ENCODE assay signal across 32 cellular contexts in genomic region chr14:51621654-51622053, GRCh38. TPM values are rescaled to one million over a fixed set of nuclear protein-coding genes. Genes with fewer than 3 reads are reported as not detected.
A peak's percentile ranks its signal among the peaks of the same experiment; 100 is the strongest.
DNase-seq lines count a peak whose midpoint lies in the region; ATAC-seq, FAIRE-seq and TF ChIP-seq lines count a peak whose summit lies in the region.
"Had no signal": no experiment of that assay in that cellular context is flagged by ENCODE, and none has a peak within 500 bp of the region (broad histone marks: within the 10 kb centered on the region; RNA-seq: fewer than 3 reads in every experiment).

No MANE protein-coding gene starts in this region.

- TF ChIP-seq EP300 in GM12878 (IDR thresholded peaks at IDR 0.05; ENCODE audit: borderline replicate concordance in 1 of 2, control insufficient read depth in 1 of 2, low read depth in 2 of 2, low read length in 2 of 2) = no peak

- intact Hi-C loops in GM12878 (cut with micrococcal nuclease; ENCODE audit: unreplicated experiment) = no loop called here

- H3K36me3 ChIP-seq in GM12878 (ENCODE audit: control insufficient read depth in 2 of 2, insufficient read depth in 2 of 2, low read length in 1 of 2) = no peaks in the 10 kb centered on the region
- H3K36me3 ChIP-seq: BE2C, cardiac muscle cell, MG63, sigmoid colon, tibial nerve had no signal

- BruUV-seq in GM12878 (replicated peaks; lab: Mats Ljungman, UMichigan) = no TSS peak

- H3K79me2 ChIP-seq in GM12878 (ENCODE audit: control insufficient read depth, insufficient read depth, low read length) = no peaks in the 10 kb centered on the region

- 22% methylated on average over 2 of the region's 2 CpGs for WGBS in GM12878 (ENCODE audit: insufficient coverage, insufficient replicate concordance, low lambda C conversion rate, missing lambda C conversion rate)

- TF ChIP-seq CTCF in GM12878 (IDR thresholded peaks at IDR 0.05 in 2 of 3, conservative IDR thresholded peaks at IDR 0.05 in 1 of 3; ENCODE audit: control insufficient read depth in 2 of 3, extremely low read depth in 1 of 3, insufficient read depth in 1 of 3, low read depth in 3 of 3, low read length in 3 of 3) = no peak
- TF ChIP-seq CTCF in foreskin fibroblast (IDR thresholded peaks at IDR 0.05; ENCODE audit: low read depth, low read length) = no peak

- SMC1A ChIA-PET in GM12878 (lab: Charles Lee; ENCODE audit: uncharacterized antibody, unreplicated experiment) = no interaction called here

- no peaks in the 10 kb centered on the region for H4K20me1 ChIP-seq in GM12878 (ENCODE audit: control insufficient read depth, insufficient read depth)

- H3K4me3 ChIP-seq in GM12878 (no peak overlapping the region), foreskin fibroblast (ENCODE audit: low read depth in 1 of 2, low read length in 2 of 2) (no peak overlapping the region)
- H3K4me3 ChIP-seq: cardiac muscle cell, coronary artery, MG63, PC-9, sigmoid colon, tibial nerve had no signal

- in situ Hi-C loops in GM12878 (cut with MboI) = no loop called here

- no peak for TF ChIP-seq RAD21 in GM12878 (IDR thresholded peaks at IDR 0.05; ENCODE audit: insufficient read depth, low read depth, low read length)

- no peaks in the 10 kb centered on the region for H3K27me3 ChIP-seq in GM12878 (replicated peaks in 1 of 2; ENCODE audit: control insufficient read depth in 2 of 2, insufficient read depth in 2 of 2, low read length in 1 of 2)
- H3K27me3 ChIP-seq: BE2C, cardiac muscle cell, MG63, sigmoid colon, tibial nerve had no signal

- RAD21 ChIA-PET in GM12878 (lab: Charles Lee; ENCODE audit: unreplicated experiment) = no interaction called here

- DNase-seq in GM12878 (ENCODE audit: low read depth, low spot score) = no peak
- no peak for DNase-seq in foreskin fibroblast
- DNase-seq in NCI-H526 treated with DMSO at 0.1 percent for 48 hours (lab: John Stamatoyannopoulos, UW) = no peak
- DNase-seq in NCI-H146 (lab: John Stamatoyannopoulos, UW) = no peak
- DNase-seq in GDM1 (lab: John Stamatoyannopoulos, UW) = no peak
- DNase-seq: activated CD4-positive, alpha-beta T cell treated with anti-CD3 and anti-CD28 coated beads, Interleukin-2, amount 50 U/mL, for 4 hours; activated CD8-positive, alpha-beta memory T cell treated with anti-CD3 and anti-CD28 coated beads, Interleukin-2, amount 10 ng/mL, durations not matched to agents 7 days and 5 days; activated naive CD8-positive, alpha-beta T cell treated with anti-CD3 and anti-CD28 coated beads, Interleukin-2, amount 50 U/mL, for 24 hours; activated T-cell treated with anti-CD3 and anti-CD28 coated beads, Interleukin-2, amount 50 U/mL, for 72 hours; BE2C; CD8-positive, alpha-beta memory T cell; effector CD8-positive, alpha-beta T cell; GOT3; HFFc6; immature natural killer cell; KG1; MG63; NCI-H1105 treated with DMSO at 0.1 percent for 48 hours; NCI-H2029; NCI-H526; PC-9; sigmoid colon; SK-N-SH; stimulated activated CD4-positive, alpha-beta T cell treated with anti-CD3 and anti-CD28 coated beads, Interleukin-4, amount 100 ng/mL, for 24 hours had no signal

- peak; percentile 53 for ATAC-seq in GM18909 (IDR thresholded peaks at IDR 0.05; ENCODE audit: poor library complexity, unreplicated experiment)
- ATAC-seq in GM21529 (IDR thresholded peaks at IDR 0.05; ENCODE audit: unreplicated experiment) = peak; percentile 54
- ATAC-seq in HG02938 (IDR thresholded peaks at IDR 0.05; ENCODE audit: unreplicated experiment) = peak; percentile 50
- peak; percentile 77 for ATAC-seq in GM12878
- ATAC-seq: activated CD8-positive, alpha-beta memory T cell treated with anti-CD3 and anti-CD28 coated beads, Interleukin-2, amount 10 ng/mL, durations not matched to agents 7 days and 5 days; activated naive CD8-positive, alpha-beta T cell treated with anti-CD3 and anti-CD28 coated beads, Interleukin-2, amount 50 U/mL, for 24 hours; activated T-cell treated with anti-CD3 and anti-CD28 coated beads, Interleukin-2, amount 50 U/mL, for 72 hours had no signal

- H3K27ac ChIP-seq in GM12878 (ENCODE audit: control insufficient read depth, insufficient read depth) = no peak overlapping the region
- H3K27ac ChIP-seq: cardiac muscle cell, coronary artery, PC-9, sigmoid colon, tibial nerve had no signal

- POLR2A ChIA-PET in GM12878 (lab: Charles Lee) = interaction anchor here (1.2 kb wide), 1 partner anchor 10 kb away, joined by 3 read pairs; no protein-coding TSS in a partner anchor

- peaks cover 16% of the 10 kb centered on the region; the same call in 1 of the 2 replicates for H3K4me1 ChIP-seq in GM12878 (ENCODE audit: control insufficient read depth, insufficient read depth, low read length)
- H3K4me1 ChIP-seq: BE2C had no signal

- CTCF ChIA-PET in GM12878 (lab: Yijun Ruan, JAX) = interaction anchor here (1.1 to 1.2 kb wide), 2 partner anchors 10 to 339 kb away, joined by 3 to 4 read pairs; no protein-coding TSS in a partner anchor

- no peak for TF ChIP-seq POLR2A in GM12878 (IDR thresholded peaks at IDR 0.05; ENCODE audit: low read depth, low read length)

- H3K9ac ChIP-seq in GM12878 (ENCODE audit: control insufficient read depth, insufficient read depth, low read length) = no peak overlapping the region
- H3K9ac ChIP-seq: SK-N-SH had no signal

- peak overlapping the region; percentile 69; the same call in 1 of the 2 replicates for H3K4me2 ChIP-seq in GM12878 (ENCODE audit: control insufficient read depth, insufficient read depth)
- H3K4me2 ChIP-seq: PC-9, SK-N-SH had no signal

- no peaks in the 10 kb centered on the region for H3K9me3 ChIP-seq in GM12878 (replicated peaks; ENCODE audit: control insufficient read depth, insufficient read depth, low read length)
- H3K9me3 ChIP-seq: BE2C, MG63, sigmoid colon, SK-N-SH, tibial nerve had no signal

- no peak for FAIRE-seq in GM12878 (lab: Jason Lieb, UNC)
- FAIRE-seq: astrocyte, TTC549 had no signal

- H2AFZ ChIP-seq in GM12878 (ENCODE audit: control insufficient read depth, low read depth, low read length) = no peak overlapping the region; the same call in 1 of the 2 replicates
- H2AFZ ChIP-seq: PC-9 had no signal

TF ChIP-seq in GM12878, 131 proteins besides CTCF, POLR2A, EP300 and RAD21 (continues in another document):
- TF ChIP-seq EZH2 (IDR thresholded peaks at IDR 0.05; ENCODE audit: borderline replicate concordance, control insufficient read depth, low read depth, low read length) (no peak), RFX5 (IDR thresholded peaks at IDR 0.05; ENCODE audit: low read depth, low read length) (no peak), HDAC6 (IDR thresholded peaks at IDR 0.05; ENCODE audit: unreplicated experiment) (no peak), MEF2A (IDR thresholded peaks at IDR 0.05; ENCODE audit: insufficient read depth, low read depth, low read length) (peak; percentile 66; the same call in 1 of the 2 replicates), NFIC (IDR thresholded peaks at IDR 0.05; ENCODE audit: low read depth, low read length) (0 out of 2 replicates have a peak, but pooled peaks have one; percentile 41), SREBF2 (IDR thresholded peaks at IDR 0.05; ENCODE audit: low read length) (no peak), STAT3 (IDR thresholded peaks at IDR 0.05; ENCODE audit: low read depth, low read length) (no peak), SPI1 (IDR thresholded peaks at IDR 0.05; ENCODE audit: borderline replicate concordance, insufficient read depth, low read depth, low read length) (no peak), BCL11A (IDR thresholded peaks at IDR 0.05; ENCODE audit: low read depth, low read length) (no peak), RBBP5 (conservative IDR thresholded peaks at IDR 0.05) (no peak), NBN (IDR thresholded peaks at IDR 0.05) (no peak), NFYA (IDR thresholded peaks at IDR 0.05; ENCODE audit: borderline replicate concordance, low read depth, low read length) (no peak), FOS (IDR thresholded peaks at IDR 0.05; ENCODE audit: borderline replicate concordance, extremely low read depth, insufficient read length) (no peak), POLR2AphosphoS5 (IDR thresholded peaks at IDR 0.05; ENCODE audit: low read length) (no peak), CBX3 (IDR thresholded peaks at IDR 0.05; ENCODE audit: borderline replicate concordance, low read depth) (no peak), USF1 (IDR thresholded peaks at IDR 0.05; ENCODE audit: borderline replicate concordance, extremely low read length, insufficient read depth, low read depth, low read length) (no peak), FOXM1 (IDR thresholded peaks at IDR 0.05; ENCODE audit: low read depth, low read length) (peak; percentile 69; the same call in 1 of the 2 replicates), POLR2AphosphoS2 (IDR thresholded peaks at IDR 0.05; ENCODE audit: low read depth, low read length) (no peak), ZZZ3 (IDR thresholded peaks at IDR 0.05; ENCODE audit: control insufficient read depth, insufficient read length, low read depth) (no peak), RB1 (IDR thresholded peaks at IDR 0.05; ENCODE audit: borderline replicate concordance) (no peak), RUNX3 (IDR thresholded peaks at IDR 0.05; ENCODE audit: low read length) (peak; percentile 82), HDGF (IDR thresholded peaks at IDR 0.05) (no peak), DPF2 (IDR thresholded peaks at IDR 0.05) (no peak)

RNA-seq across cellular contexts. Expression of gene FRMD6, which starts 30.1 kb away (rescaled TPM):
- 1.8 and 2.2 TPM in 2 replicates for total RNA-seq in GM12878 (2013; cell fraction: nucleolus; rRNA removed)
- total RNA-seq in GM12878 (2014; rRNA removed) (4.0 and 7.8 TPM in 2 replicates), GM12878 (2014; rRNA removed; fragmentation: Illumina TruSeq; extraction: Trizol) (3.5 and 5.5 TPM in 2 replicates), GM12878 (2021) (3.9 and 6.7 TPM in 2 replicates)
- 1.0 TPM for polyA plus RNA-seq in GM12878 (2011; ENCODE audit: low read depth)
- polyA plus RNA-seq in GM12878 (2011; rRNA removed) (0.76 and 0.86 TPM in 2 replicates), GM12878 (2014; fragmentation: Illumina TruSeq; extraction: Trizol) (3.1 and 3.5 TPM in 2 replicates), GM12878 (2014; fragmentation: Nextera tagmentation; extraction: Ambion mirVana) (1 to 10 TPM; 1.1 to 1.6 TPM), GM12878 (2014; rRNA removed) (3.2 and 3.9 TPM in 2 replicates), GM12878 (2016; fragmentation: Nextera tagmentation; extraction: Ambion mirVana) (1 to 10 TPM; 5.2 to 6.6 TPM)
- polyA plus RNA-seq in GM12878 (2011; cell fraction: cytosol; rRNA removed) = 0.72 and 0.75 TPM in 2 replicates
- polyA plus RNA-seq in GM12878 (2011; cell fraction: nucleus; rRNA removed) = 0.70 and 1.2 TPM in 2 replicates
- 0.83 and 1.4 TPM in 2 replicates for polyA plus RNA-seq in GM12878 (2012)
- polyA minus RNA-seq in GM12878 (2011; rRNA and poly(A)+ RNA removed) = 2.1 and 2.6 TPM in 2 replicates
- polyA minus RNA-seq in GM12878 (2011; cell fraction: cytosol; rRNA and poly(A)+ RNA removed) = 0.67 and 1.7 TPM in 2 replicates
- 0.60 and 2.5 TPM in 2 replicates for polyA minus RNA-seq in GM12878 (2011; cell fraction: nucleus; rRNA and poly(A)+ RNA removed)
